ENCODE assay signal across 1 cellular context in the genomic region with DNA sequence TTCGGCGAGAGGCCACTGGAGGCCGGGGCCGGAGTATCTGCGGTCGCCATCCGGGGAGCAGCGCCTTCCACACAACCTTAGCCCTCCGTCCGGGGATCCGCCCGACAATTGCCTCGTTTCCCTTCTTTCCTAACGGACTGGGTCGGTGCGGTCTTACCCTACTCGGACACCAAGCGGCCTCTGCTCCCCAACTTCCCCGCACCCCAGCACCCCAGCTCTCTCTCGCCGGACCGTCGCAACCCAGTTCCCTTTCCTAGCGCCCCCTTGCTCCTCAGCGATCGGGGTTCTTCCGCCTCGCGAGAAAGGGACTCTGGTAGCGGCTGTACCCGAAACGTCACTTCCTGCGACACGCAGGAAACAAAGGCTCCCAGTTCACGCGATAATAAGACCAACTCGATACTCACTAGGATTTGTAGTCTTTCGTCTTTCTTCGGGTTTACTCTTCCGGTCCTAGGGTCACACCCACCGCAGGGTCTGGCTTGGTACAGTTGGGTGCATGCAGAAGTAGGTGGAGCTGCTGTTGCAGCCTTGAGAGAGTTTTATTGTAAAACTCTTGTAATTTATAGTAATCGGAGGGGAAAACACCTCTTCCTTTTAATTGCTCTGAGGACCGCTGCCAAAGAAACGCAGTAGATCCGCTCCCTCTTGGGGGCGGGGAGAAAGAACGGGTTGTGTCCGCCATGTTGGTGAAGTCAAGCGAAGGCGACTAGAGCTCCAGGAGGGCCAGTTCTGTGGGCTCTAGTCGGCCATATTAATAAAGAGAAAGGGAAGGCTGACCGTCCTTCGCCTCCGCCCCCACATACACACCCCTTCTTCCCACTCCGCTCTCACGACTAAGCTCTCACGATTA.
A peak's percentile ranks its signal among the peaks of the same experiment; 100 is the strongest.
TF ChIP-seq lines count a peak whose summit lies in the region.

A gene (plus strand): TSS at position 741 of the 850 bp plus-strand sequence. CDS start 209 bp downstream, outside the sequence.
A gene with protein sequence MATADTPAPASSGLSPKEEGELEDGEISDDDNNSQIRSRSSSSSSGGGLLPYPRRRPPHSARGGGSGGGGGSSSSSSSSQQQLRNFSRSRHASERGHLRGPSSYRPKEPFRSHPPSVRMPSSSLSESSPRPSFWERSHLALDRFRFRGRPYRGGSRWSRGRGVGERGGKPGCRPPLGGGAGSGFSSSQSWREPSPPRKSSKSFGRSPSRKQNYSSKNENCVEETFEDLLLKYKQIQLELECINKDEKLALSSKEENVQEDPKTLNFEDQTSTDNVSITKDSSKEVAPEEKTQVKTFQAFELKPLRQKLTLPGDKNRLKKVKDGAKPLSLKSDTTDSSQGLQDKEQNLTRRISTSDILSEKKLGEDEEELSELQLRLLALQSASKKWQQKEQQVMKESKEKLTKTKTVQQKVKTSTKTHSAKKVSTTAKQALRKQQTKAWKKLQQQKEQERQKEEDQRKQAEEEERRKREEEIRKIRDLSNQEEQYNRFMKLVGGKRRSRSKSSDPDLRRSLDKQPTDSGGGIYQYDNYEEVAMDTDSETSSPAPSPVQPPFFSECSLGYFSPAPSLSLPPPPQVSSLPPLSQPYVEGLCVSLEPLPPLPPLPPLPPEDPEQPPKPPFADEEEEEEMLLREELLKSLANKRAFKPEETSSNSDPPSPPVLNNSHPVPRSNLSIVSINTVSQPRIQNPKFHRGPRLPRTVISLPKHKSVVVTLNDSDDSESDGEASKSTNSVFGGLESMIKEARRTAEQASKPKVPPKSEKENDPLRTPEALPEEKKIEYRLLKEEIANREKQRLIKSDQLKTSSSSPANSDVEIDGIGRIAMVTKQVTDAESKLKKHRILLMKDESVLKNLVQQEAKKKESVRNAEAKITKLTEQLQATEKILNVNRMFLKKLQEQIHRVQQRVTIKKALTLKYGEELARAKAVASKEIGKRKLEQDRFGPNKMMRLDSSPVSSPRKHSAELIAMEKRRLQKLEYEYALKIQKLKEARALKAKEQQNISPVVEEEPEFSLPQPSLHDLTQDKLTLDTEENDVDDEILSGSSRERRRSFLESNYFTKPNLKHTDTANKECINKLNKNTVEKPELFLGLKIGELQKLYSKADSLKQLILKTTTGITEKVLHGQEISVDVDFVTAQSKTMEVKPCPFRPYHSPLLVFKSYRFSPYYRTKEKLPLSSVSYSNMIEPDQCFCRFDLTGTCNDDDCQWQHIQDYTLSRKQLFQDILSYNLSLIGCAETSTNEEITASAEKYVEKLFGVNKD (N-terminal part only) (minus strand): TSS at position 288 of the 850 bp plus-strand sequence. CDS start 238 bp downstream, at position 50.

TF ChIP-seq in K562, 482 proteins besides CTCF, POLR2A, EP300 and RAD21 (continued from another document and continues in another):
- TF ChIP-seq ZNF239 (CRISPR knock-in tag; IDR thresholded peaks at IDR 0.05) (no peak), MBD2 (IDR thresholded peaks at IDR 0.05; ENCODE audit: borderline replicate concordance, low read depth) (peak; percentile 74; the same call in 1 of the 2 replicates), KDM2B (CRISPR knock-in tag; IDR thresholded peaks at IDR 0.05) (no peak), ZFX (CRISPR knock-in tag; IDR thresholded peaks at IDR 0.05) (no peak; the same call in none of the 2 replicates), RBM22 (IDR thresholded peaks at IDR 0.05; ENCODE audit: low read depth, low read length, poor library complexity, severe bottlenecking) (peak; percentile 6), ATF7 (IDR thresholded peaks at IDR 0.05) (peak; percentile 71; the same call in 1 of the 2 replicates), COPS2 (conservative IDR thresholded peaks at IDR 0.05) (no peak), KHSRP (IDR thresholded peaks at IDR 0.05) (no peak), ZNF408 (CRISPR knock-in tag; IDR thresholded peaks at IDR 0.05; ENCODE audit: low read depth) (no peak), SAFB (IDR thresholded peaks at IDR 0.05; ENCODE audit: borderline replicate concordance, low read depth, low read length) (no peak), KDM5B (IDR thresholded peaks at IDR 0.05; ENCODE audit: insufficient replicate concordance, low read depth, low read length) (peak; percentile 81), PML (IDR thresholded peaks at IDR 0.05; ENCODE audit: low read length) (peak; percentile 70; the same call in 1 of the 2 replicates), ZNF79 (CRISPR knock-in tag; IDR thresholded peaks at IDR 0.05; ENCODE audit: low read depth) (no peak), ZNF699 (CRISPR knock-in tag; IDR thresholded peaks at IDR 0.05; ENCODE audit: insufficient replicate concordance) (no peak), PPARD (CRISPR knock-in tag; IDR thresholded peaks at IDR 0.05) (no peak), MYC (IDR thresholded peaks at IDR 0.05; ENCODE audit: low read depth, low read length) (peak; percentile 16; the same call in 1 of the 2 replicates), MYC (CRISPR knock-in tag; IDR thresholded peaks at IDR 0.05; ENCODE audit: borderline replicate concordance, low read depth) (no peak; the same call in 1 of the 2 replicates), MAZ (CRISPR knock-in tag; conservative IDR thresholded peaks at IDR 0.05 in 1 of 2, IDR thresholded peaks at IDR 0.05 in 1 of 2) (peak; percentile 4 to 66; a peak in 2 of 4 replicates), KAT2B (IDR thresholded peaks at IDR 0.05; ENCODE audit: low read depth, low read length) (no peak), FIP1L1 (IDR thresholded peaks at IDR 0.05; ENCODE audit: low read depth, low read length, poor library complexity, severe bottlenecking) (no peak), POLR3G (IDR thresholded peaks at IDR 0.05; ENCODE audit: extremely low read depth, insufficient read length, insufficient replicate concordance) (no peak), CBX5 (IDR thresholded peaks at IDR 0.05; ENCODE audit: borderline replicate concordance, low read depth) (no peak), FOXA3 (CRISPR knock-in tag; conservative IDR thresholded peaks at IDR 0.05 in 1 of 2, IDR thresholded peaks at IDR 0.05 in 1 of 2) (0 out of 4 replicates have a peak, but pooled peaks of 1 of the 2 experiments have one; percentile 15), NFIX (CRISPR knock-in tag; IDR thresholded peaks at IDR 0.05; ENCODE audit: low read depth) (no peak), MCM2 (IDR thresholded peaks at IDR 0.05; ENCODE audit: low read depth) (no peak), NCOA1 (IDR thresholded peaks at IDR 0.05; ENCODE audit: low read depth) (peak; percentile 78), NFE2 (IDR thresholded peaks at IDR 0.05; ENCODE audit: low read depth) (no peak), TCF7 (IDR thresholded peaks at IDR 0.05; ENCODE audit: borderline replicate concordance) (peak; percentile 23; the same call in 1 of the 2 replicates), ILK (tag; IDR thresholded peaks at IDR 0.05; ENCODE audit: borderline replicate concordance, low read depth) (no peak), BCL6 (CRISPR knock-in tag; IDR thresholded peaks at IDR 0.05) (no peak)
- TF ChIP-seq, protein P1, sequence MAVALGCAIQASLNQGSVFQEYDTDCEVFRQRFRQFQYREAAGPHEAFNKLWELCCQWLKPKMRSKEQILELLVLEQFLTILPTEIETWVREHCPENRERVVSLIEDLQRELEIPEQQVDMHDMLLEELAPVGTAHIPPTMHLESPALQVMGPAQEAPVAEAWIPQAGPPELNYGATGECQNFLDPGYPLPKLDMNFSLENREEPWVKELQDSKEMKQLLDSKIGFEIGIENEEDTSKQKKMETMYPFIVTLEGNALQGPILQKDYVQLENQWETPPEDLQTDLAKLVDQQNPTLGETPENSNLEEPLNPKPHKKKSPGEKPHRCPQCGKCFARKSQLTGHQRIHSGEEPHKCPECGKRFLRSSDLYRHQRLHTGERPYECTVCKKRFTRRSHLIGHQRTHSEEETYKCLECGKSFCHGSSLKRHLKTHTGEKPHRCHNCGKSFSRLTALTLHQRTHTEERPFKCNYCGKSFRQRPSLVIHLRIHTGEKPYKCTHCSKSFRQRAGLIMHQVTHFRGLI (CRISPR knock-in tag; IDR thresholded peaks at IDR 0.05), result no peak
- TF ChIP-seq, protein P2, sequence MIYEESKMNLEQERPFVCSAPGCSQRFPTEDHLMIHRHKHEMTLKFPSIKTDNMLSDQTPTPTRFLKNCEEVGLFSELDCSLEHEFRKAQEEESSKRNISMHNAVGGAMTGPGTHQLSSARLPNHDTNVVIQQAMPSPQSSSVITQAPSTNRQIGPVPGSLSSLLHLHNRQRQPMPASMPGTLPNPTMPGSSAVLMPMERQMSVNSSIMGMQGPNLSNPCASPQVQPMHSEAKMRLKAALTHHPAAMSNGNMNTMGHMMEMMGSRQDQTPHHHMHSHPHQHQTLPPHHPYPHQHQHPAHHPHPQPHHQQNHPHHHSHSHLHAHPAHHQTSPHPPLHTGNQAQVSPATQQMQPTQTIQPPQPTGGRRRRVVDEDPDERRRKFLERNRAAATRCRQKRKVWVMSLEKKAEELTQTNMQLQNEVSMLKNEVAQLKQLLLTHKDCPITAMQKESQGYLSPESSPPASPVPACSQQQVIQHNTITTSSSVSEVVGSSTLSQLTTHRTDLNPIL (CRISPR knock-in tag; IDR thresholded peaks at IDR 0.05), result no peak
- TF ChIP-seq, protein P3, sequence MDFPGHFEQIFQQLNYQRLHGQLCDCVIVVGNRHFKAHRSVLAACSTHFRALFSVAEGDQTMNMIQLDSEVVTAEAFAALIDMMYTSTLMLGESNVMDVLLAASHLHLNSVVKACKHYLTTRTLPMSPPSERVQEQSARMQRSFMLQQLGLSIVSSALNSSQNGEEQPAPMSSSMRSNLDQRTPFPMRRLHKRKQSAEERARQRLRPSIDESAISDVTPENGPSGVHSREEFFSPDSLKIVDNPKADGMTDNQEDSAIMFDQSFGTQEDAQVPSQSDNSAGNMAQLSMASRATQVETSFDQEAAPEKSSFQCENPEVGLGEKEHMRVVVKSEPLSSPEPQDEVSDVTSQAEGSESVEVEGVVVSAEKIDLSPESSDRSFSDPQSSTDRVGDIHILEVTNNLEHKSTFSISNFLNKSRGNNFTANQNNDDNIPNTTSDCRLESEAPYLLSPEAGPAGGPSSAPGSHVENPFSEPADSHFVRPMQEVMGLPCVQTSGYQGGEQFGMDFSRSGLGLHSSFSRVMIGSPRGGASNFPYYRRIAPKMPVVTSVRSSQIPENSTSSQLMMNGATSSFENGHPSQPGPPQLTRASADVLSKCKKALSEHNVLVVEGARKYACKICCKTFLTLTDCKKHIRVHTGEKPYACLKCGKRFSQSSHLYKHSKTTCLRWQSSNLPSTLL (IDR thresholded peaks at IDR 0.05), result no peak
- TF ChIP-seq, protein P4, sequence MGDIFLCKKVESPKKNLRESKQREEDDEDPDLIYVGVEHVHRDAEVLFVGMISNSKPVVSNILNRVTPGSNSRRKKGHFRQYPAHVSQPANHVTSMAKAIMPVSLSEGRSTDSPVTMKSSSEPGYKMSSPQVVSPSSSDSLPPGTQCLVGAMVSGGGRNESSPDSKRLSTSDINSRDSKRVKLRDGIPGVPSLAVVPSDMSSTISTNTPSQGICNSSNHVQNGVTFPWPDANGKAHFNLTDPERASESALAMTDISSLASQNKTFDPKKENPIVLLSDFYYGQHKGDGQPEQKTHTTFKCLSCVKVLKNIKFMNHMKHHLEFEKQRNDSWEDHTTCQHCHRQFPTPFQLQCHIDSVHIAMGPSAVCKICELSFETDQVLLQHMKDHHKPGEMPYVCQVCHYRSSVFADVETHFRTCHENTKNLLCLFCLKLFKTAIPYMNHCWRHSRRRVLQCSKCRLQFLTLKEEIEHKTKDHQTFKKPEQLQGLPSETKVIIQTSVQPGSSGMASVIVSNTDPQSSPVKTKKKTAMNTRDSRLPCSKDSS (IDR thresholded peaks at IDR 0.05; ENCODE audit: low read depth, partially characterized antibody), result no peak
- TF ChIP-seq, protein P5, sequence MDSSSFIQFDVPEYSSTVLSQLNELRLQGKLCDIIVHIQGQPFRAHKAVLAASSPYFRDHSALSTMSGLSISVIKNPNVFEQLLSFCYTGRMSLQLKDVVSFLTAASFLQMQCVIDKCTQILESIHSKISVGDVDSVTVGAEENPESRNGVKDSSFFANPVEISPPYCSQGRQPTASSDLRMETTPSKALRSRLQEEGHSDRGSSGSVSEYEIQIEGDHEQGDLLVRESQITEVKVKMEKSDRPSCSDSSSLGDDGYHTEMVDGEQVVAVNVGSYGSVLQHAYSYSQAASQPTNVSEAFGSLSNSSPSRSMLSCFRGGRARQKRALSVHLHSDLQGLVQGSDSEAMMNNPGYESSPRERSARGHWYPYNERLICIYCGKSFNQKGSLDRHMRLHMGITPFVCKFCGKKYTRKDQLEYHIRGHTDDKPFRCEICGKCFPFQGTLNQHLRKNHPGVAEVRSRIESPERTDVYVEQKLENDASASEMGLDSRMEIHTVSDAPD (CRISPR knock-in tag; IDR thresholded peaks at IDR 0.05), result no peak
- TF ChIP-seq, protein P6, sequence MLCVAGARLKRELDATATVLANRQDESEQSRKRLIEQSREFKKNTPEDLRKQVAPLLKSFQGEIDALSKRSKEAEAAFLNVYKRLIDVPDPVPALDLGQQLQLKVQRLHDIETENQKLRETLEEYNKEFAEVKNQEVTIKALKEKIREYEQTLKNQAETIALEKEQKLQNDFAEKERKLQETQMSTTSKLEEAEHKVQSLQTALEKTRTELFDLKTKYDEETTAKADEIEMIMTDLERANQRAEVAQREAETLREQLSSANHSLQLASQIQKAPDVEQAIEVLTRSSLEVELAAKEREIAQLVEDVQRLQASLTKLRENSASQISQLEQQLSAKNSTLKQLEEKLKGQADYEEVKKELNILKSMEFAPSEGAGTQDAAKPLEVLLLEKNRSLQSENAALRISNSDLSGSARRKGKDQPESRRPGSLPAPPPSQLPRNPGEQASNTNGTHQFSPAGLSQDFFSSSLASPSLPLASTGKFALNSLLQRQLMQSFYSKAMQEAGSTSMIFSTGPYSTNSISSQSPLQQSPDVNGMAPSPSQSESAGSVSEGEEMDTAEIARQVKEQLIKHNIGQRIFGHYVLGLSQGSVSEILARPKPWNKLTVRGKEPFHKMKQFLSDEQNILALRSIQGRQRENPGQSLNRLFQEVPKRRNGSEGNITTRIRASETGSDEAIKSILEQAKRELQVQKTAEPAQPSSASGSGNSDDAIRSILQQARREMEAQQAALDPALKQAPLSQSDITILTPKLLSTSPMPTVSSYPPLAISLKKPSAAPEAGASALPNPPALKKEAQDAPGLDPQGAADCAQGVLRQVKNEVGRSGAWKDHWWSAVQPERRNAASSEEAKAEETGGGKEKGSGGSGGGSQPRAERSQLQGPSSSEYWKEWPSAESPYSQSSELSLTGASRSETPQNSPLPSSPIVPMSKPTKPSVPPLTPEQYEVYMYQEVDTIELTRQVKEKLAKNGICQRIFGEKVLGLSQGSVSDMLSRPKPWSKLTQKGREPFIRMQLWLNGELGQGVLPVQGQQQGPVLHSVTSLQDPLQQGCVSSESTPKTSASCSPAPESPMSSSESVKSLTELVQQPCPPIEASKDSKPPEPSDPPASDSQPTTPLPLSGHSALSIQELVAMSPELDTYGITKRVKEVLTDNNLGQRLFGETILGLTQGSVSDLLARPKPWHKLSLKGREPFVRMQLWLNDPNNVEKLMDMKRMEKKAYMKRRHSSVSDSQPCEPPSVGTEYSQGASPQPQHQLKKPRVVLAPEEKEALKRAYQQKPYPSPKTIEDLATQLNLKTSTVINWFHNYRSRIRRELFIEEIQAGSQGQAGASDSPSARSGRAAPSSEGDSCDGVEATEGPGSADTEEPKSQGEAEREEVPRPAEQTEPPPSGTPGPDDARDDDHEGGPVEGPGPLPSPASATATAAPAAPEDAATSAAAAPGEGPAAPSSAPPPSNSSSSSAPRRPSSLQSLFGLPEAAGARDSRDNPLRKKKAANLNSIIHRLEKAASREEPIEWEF (CRISPR knock-in tag; IDR thresholded peaks at IDR 0.05), result no peak
- TF ChIP-seq, protein P7, sequence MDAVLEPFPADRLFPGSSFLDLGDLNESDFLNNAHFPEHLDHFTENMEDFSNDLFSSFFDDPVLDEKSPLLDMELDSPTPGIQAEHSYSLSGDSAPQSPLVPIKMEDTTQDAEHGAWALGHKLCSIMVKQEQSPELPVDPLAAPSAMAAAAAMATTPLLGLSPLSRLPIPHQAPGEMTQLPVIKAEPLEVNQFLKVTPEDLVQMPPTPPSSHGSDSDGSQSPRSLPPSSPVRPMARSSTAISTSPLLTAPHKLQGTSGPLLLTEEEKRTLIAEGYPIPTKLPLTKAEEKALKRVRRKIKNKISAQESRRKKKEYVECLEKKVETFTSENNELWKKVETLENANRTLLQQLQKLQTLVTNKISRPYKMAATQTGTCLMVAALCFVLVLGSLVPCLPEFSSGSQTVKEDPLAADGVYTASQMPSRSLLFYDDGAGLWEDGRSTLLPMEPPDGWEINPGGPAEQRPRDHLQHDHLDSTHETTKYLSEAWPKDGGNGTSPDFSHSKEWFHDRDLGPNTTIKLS (IDR thresholded peaks at IDR 0.05; ENCODE audit: borderline replicate concordance, low read depth), result peak; percentile 92
